Comparison of ENCODE assay signal across 1 cellular context in the genomic region with DNA sequence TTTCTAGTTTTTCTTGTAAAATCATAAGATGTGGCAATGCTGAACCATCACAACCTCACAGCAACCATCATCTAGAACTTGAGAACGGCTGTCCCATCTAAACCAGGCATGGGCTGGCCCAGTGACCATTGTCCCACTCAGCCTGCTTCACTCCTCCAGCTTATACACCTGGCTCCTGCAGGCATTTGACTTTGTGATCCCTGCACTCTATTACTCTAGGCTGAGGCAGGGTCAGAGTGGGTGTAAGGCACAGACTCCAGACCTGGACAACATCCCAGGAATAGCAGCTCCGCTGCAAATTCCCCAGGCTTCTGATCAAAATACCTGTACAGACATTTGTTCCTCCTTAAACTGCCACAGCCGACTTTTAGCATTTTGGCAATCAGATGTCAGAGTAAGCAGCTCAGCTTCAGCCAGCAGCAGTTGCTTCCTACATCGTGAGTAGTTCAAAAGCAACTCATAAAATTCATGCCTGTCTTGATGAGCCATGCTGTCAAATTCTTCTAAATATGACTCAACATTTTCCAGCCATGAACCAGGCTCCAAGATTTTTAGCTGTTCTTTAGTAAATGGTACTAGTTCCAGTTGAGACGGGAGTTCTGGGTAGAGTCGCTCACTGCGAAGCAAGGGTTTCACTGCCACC.
A peak's percentile ranks its signal among the peaks of the same experiment; 100 is the strongest.
TF ChIP-seq lines count a peak whose summit lies in the region.

No MANE protein-coding gene starts in this region.

TF ChIP-seq in IMR-90, 13 proteins besides CTCF, POLR2A, EP300 and RAD21:
- TF ChIP-seq MXI1 (IDR thresholded peaks at IDR 0.05; ENCODE audit: borderline replicate concordance, low read depth, low read length) (0 out of 2 replicates have a peak, but pooled peaks have one; percentile 29), CEBPB (IDR thresholded peaks at IDR 0.05; ENCODE audit: low read depth, low read length) (peak; percentile 39; the same call in 1 of the 2 replicates), NFE2L2 (IDR thresholded peaks at IDR 0.05; ENCODE audit: low read depth, low read length) (peak; percentile 60), MAZ (IDR thresholded peaks at IDR 0.05; ENCODE audit: borderline replicate concordance, low read depth, low read length) (no peak; the same call in 1 of the 2 replicates), MAFK (IDR thresholded peaks at IDR 0.05; ENCODE audit: low read depth, low read length) (0 out of 2 replicates have a peak, but pooled peaks have one; percentile 52), RCOR1 (IDR thresholded peaks at IDR 0.05; ENCODE audit: insufficient replicate concordance, low read length) (no peak), BHLHE40 (IDR thresholded peaks at IDR 0.05; ENCODE audit: low read depth, low read length) (0 out of 2 replicates have a peak, but pooled peaks have one; percentile 37), FOS (IDR thresholded peaks at IDR 0.05; ENCODE audit: low read depth, low read length) (peak; percentile 91)
- TF ChIP-seq, protein P1, sequence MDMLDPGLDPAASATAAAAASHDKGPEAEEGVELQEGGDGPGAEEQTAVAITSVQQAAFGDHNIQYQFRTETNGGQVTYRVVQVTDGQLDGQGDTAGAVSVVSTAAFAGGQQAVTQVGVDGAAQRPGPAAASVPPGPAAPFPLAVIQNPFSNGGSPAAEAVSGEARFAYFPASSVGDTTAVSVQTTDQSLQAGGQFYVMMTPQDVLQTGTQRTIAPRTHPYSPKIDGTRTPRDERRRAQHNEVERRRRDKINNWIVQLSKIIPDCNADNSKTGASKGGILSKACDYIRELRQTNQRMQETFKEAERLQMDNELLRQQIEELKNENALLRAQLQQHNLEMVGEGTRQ (IDR thresholded peaks at IDR 0.05; ENCODE audit: low read depth, low read length) = no peak
